Comparison of ENCODE assay signal across 8 cellular contexts in genomic region chr19:15555759-15556633, GRCh38. TPM values are rescaled to one million over a fixed set of nuclear protein-coding genes. Genes with fewer than 3 reads are reported as not detected.
DNase-seq lines count a peak whose midpoint lies in the region; ATAC-seq and TF ChIP-seq lines count a peak whose summit lies in the region.

No MANE protein-coding gene starts in this region.

- CTCF ChIA-PET in AG04450 (lab: Charles Lee) = interaction anchor here (0.6 to 2.0 kb wide), 12 partner anchors 10 to 467 kb away, joined by 3 to 21 read pairs (median 6); partner anchors contain the start of gene AKAP8L

- peak overlapping the region in 1 of 2 donors; percentile 22 for H3K9ac ChIP-seq in colonic mucosa (ENCODE audit: low read depth in 2 of 2, low read length in 2 of 2)

- H3K36me3 ChIP-seq in colonic mucosa = no peaks in the 10 kb centered on the region

- H3K9me3 ChIP-seq in AG04450 (ENCODE audit: control insufficient read depth, insufficient read depth, low read length) (peaks cover 8% of the 10 kb centered on the region; the same call in 1 of the 2 replicates), colonic mucosa (no peaks in the 10 kb centered on the region)

- H3K27me3 ChIP-seq in AG04450 (ENCODE audit: control insufficient read depth, insufficient read depth, low read length) = peaks cover 5% of the 10 kb centered on the region
- H3K27me3 ChIP-seq in colonic mucosa = no peaks in the 10 kb centered on the region

- TF ChIP-seq CTCF in AG04450 (IDR thresholded peaks at IDR 0.05; ENCODE audit: low read depth, low read length) (peak; percentile 85), colonic mucosa (IDR thresholded peaks at IDR 0.05) (peak; percentile 60)

- POLR2A ChIA-PET in AG04450 (lab: Yijun Ruan, JAX) = interaction anchor here (0.5 to 1.0 kb wide), 4 partner anchors 103 to 464 kb away, joined by 3 to 5 read pairs (median 3); partner anchors contain the start of gene AKAP8L

- intact Hi-C loops in colonic mucosa (cut with DNase I) = loop anchor here (5.0 to 10.0 kb wide), 4 partner anchors 131 to 464 kb away; no protein-coding TSS in a partner anchor

- H3K4me3 ChIP-seq in AG04450 (ENCODE audit: low read depth, low read length) (peak overlapping the region; percentile 31), colonic mucosa (peak overlapping the region; percentile 26)

- peak; percentile 70 for ATAC-seq in GM18907 (IDR thresholded peaks at IDR 0.05; ENCODE audit: unreplicated experiment)
- ATAC-seq in HG03442 (IDR thresholded peaks at IDR 0.05; ENCODE audit: unreplicated experiment) = peak; percentile 54

- DNase-seq in AG04450 (ENCODE audit: low read depth, low spot score) (peak; percentile 66), NCI-H526 treated with DMSO at 0.1 percent for 48 hours (lab: John Stamatoyannopoulos, UW) (peak; percentile 82), colonic mucosa (peak; percentile 90), left kidney (ENCODE audit: low read depth, low spot score) (peak; percentile 96)
- peak; percentile 92 to 97 for DNase-seq in activated CD4-positive, alpha-beta T cell treated with anti-CD3 and anti-CD28 coated beads for 4 hours
- DNase-seq in stimulated activated CD4-positive, alpha-beta T cell treated with anti-CD3 and anti-CD28 coated beads, Interleukin-1b, Interleukin-23, amount 100 ng/mL, for 48 hours = peak; percentile 98

- H3K4me1 ChIP-seq in colonic mucosa = peaks cover 6% of the 10 kb centered on the region

- H3K27ac ChIP-seq in AG04450 (ENCODE audit: low read depth, low read length) = peak overlapping the region; percentile 31
- no peak overlapping the region for H3K27ac ChIP-seq in colonic mucosa

RNA-seq across cellular contexts. Expression of gene CYP4F22, which starts 47.7 kb away (rescaled TPM):
- polyA plus RNA-seq in AG04450 (2011; rRNA removed) = not detected in 2 replicates
- polyA minus RNA-seq in AG04450 (2011; rRNA and poly(A)+ RNA removed) = not detected in 2 replicates
- total RNA-seq in colonic mucosa = under 1 TPM; 0.19 to 0.22 TPM

RNA-seq across cellular contexts. Expression of gene CYP4F8, which starts 59.0 kb away (rescaled TPM):
- not detected in 2 replicates for polyA plus RNA-seq in AG04450 (2011; rRNA removed)
- polyA minus RNA-seq in AG04450 (2011; rRNA and poly(A)+ RNA removed) = not detected in 2 replicates
- not detected for total RNA-seq in colonic mucosa
